In the genomic region with DNA sequence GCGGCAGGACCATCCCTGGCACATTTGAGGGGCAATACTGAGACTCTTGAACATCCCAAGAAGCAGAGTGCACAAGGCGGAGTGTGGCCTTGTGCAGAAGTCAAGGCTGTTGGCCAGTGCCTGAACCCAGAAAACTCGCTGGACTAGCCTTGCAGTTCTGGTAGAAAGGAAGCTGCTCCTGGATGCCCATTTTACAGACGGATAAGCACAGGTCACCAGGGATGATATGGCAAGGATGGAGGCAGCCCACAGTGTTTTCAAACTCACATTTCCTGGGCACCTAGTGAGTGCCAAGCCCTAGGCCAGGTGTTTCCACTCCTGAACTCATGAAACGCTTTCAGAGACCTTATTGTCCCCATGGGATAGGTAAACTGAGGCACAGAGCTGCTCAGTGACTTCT, we compare ENCODE assay signal across 1 cellular context.
TF ChIP-seq lines count a peak whose summit lies in the region.

No MANE protein-coding gene starts in this region.

TF ChIP-seq in IMR-90, 13 proteins besides CTCF, POLR2A, EP300 and RAD21 (continued from another document):
- no peak for TF ChIP-seq BHLHE40 (IDR thresholded peaks at IDR 0.05; ENCODE audit: low read depth, low read length)
- TF ChIP-seq, protein P1, sequence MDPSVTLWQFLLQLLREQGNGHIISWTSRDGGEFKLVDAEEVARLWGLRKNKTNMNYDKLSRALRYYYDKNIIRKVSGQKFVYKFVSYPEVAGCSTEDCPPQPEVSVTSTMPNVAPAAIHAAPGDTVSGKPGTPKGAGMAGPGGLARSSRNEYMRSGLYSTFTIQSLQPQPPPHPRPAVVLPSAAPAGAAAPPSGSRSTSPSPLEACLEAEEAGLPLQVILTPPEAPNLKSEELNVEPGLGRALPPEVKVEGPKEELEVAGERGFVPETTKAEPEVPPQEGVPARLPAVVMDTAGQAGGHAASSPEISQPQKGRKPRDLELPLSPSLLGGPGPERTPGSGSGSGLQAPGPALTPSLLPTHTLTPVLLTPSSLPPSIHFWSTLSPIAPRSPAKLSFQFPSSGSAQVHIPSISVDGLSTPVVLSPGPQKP (IDR thresholded peaks at IDR 0.05; ENCODE audit: borderline replicate concordance, low read depth, low read length) = no peak
- TF ChIP-seq MAZ (IDR thresholded peaks at IDR 0.05; ENCODE audit: borderline replicate concordance, low read depth, low read length) = no peak
- no peak for TF ChIP-seq CEBPB (IDR thresholded peaks at IDR 0.05; ENCODE audit: low read depth, low read length)
- TF ChIP-seq FOS (IDR thresholded peaks at IDR 0.05; ENCODE audit: low read depth, low read length) = no peak
- no peak for TF ChIP-seq CHD1 (IDR thresholded peaks at IDR 0.05; ENCODE audit: low read depth, low read length)
- TF ChIP-seq NFE2L2 (IDR thresholded peaks at IDR 0.05; ENCODE audit: low read depth, low read length) = no peak
- TF ChIP-seq RFX5 (IDR thresholded peaks at IDR 0.05; ENCODE audit: low read depth, low read length) = no peak
- no peak for TF ChIP-seq SMC3 (IDR thresholded peaks at IDR 0.05; ENCODE audit: low read depth, low read length)
- TF ChIP-seq, protein P2, sequence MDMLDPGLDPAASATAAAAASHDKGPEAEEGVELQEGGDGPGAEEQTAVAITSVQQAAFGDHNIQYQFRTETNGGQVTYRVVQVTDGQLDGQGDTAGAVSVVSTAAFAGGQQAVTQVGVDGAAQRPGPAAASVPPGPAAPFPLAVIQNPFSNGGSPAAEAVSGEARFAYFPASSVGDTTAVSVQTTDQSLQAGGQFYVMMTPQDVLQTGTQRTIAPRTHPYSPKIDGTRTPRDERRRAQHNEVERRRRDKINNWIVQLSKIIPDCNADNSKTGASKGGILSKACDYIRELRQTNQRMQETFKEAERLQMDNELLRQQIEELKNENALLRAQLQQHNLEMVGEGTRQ (IDR thresholded peaks at IDR 0.05; ENCODE audit: low read depth, low read length) = no peak
TF ChIP-seq in IMR-90: peak in this region for 0.
